Comparison of ENCODE assay signal across 8 cellular contexts in genomic region chr16:87297918-87298631, GRCh38. TPM values are rescaled to one million over a fixed set of nuclear protein-coding genes. Genes with fewer than 3 reads are reported as not detected.
DNase-seq lines count a peak whose midpoint lies in the region; ATAC-seq and TF ChIP-seq lines count a peak whose summit lies in the region.

No MANE protein-coding gene starts in this region.

- WGBS in GM23248 (ENCODE audit: low coverage in 1 of 2, low lambda C conversion rate in 2 of 2, missing lambda C conversion rate in 2 of 2), 2 experiments: 49 to 50% methylated on average over 15 of the region's 15 CpGs
- 64 to 76% methylated on average over 12 to 15 of the region's 15 CpGs for WGBS in endodermal cell (ENCODE audit: insufficient coverage in 1 of 2, insufficient read length in 1 of 2), 2 experiments

- ATAC-seq in natural killer cell: peak; percentile 39 to 61 (median 49)
- ATAC-seq in GM21423 (IDR thresholded peaks at IDR 0.05; ENCODE audit: unreplicated experiment): no peak
- ATAC-seq in HG03108 (IDR thresholded peaks at IDR 0.05; ENCODE audit: unreplicated experiment): no peak

- H3K9ac ChIP-seq in GM23248 (no peak overlapping the region), endodermal cell (ENCODE audit: extremely low read depth, low read length, poor library complexity, severe bottlenecking) (no peak overlapping the region)

- H3K9me2 ChIP-seq in GM23248 (ENCODE audit: insufficient read depth): no peaks in the 10 kb centered on the region

- no peaks in the 10 kb centered on the region for H3K9me3 Mint-ChIP-seq in endodermal cell
- no peaks in the 10 kb centered on the region for H3K9me3 Mint-ChIP-seq in natural killer cell

- no peak overlapping the region for H3K27ac ChIP-seq in GM23248
- H3K27ac ChIP-seq in VCaP: no peak overlapping the region
- no peak overlapping the region for H3K27ac ChIP-seq in endodermal cell (ENCODE audit: low read depth, low read length)

- intact Hi-C loops in natural killer cell (cut with micrococcal nuclease): no loop called here

- no peaks in the 10 kb centered on the region for H3K4me1 ChIP-seq in GM23248 (ENCODE audit: insufficient read depth)
- H3K4me1 ChIP-seq in endodermal cell (ENCODE audit: control insufficient read depth, insufficient read depth, low read length): no peaks in the 10 kb centered on the region

- H3F3A ChIP-seq in GM23248 (ENCODE audit: insufficient read depth): no peaks in the 10 kb centered on the region

- no peaks in the 10 kb centered on the region for H3K79me2 ChIP-seq in GM23248 (ENCODE audit: insufficient read depth)

- no peak overlapping the region for H3K27ac Mint-ChIP-seq in endodermal cell
- H3K27ac Mint-ChIP-seq in natural killer cell: no peak overlapping the region

- H3K36me3 Mint-ChIP-seq in endodermal cell (ENCODE audit: low read depth): peaks cover 6% of the 10 kb centered on the region
- H3K36me3 Mint-ChIP-seq in natural killer cell: no peaks in the 10 kb centered on the region

- POLR2A ChIA-PET in AG04449 (lab: Yijun Ruan, JAX): no interaction called here

- H3K4me3 ChIP-seq in AG04449 (ENCODE audit: low read depth, low read length) (no peak overlapping the region), GM23248 (no peak overlapping the region), endodermal cell (ENCODE audit: low read length) (no peak overlapping the region)

- in situ Hi-C loops in GM23248 (cut with MboI): no loop called here

- H3K4me3 Mint-ChIP-seq in endodermal cell (no peak overlapping the region), natural killer cell (no peak overlapping the region)

- no peak overlapping the region for H2AFZ ChIP-seq in GM23248

- H3K4me1 Mint-ChIP-seq in endodermal cell (peaks cover 1% of the 10 kb centered on the region), natural killer cell (peaks cover 0 to 6% of the 10 kb centered on the region in 2 donors)

- H3K36me3 ChIP-seq in GM23248 (ENCODE audit: low read depth) (no peaks in the 10 kb centered on the region), endodermal cell (ENCODE audit: control insufficient read depth, insufficient read depth, low read length) (no peaks in the 10 kb centered on the region)

- H3K9me3 ChIP-seq in GM23248 (ENCODE audit: low read depth) (no peaks in the 10 kb centered on the region), endodermal cell (ENCODE audit: control insufficient read depth, low read length) (no peaks in the 10 kb centered on the region)

- peak; percentile 66 for TF ChIP-seq CTCF in AG04449 (IDR thresholded peaks at IDR 0.05; ENCODE audit: insufficient read depth, low read length, missing control alignments)
- peak; percentile 40 for TF ChIP-seq CTCF in VCaP (conservative IDR thresholded peaks at IDR 0.05)
- peak; percentile 81 for TF ChIP-seq CTCF in endodermal cell (conservative IDR thresholded peaks at IDR 0.05)
- TF ChIP-seq CTCF in natural killer cell (IDR thresholded peaks at IDR 0.05): peak; percentile 67

- no peak overlapping the region for H3K4me2 ChIP-seq in GM23248 (ENCODE audit: unreplicated experiment)

- CTCF ChIA-PET in AG04449 (lab: Yijun Ruan, JAX): interaction anchor here (0.6 to 6.8 kb wide), 24 partner anchors 8 to 742 kb away, joined by 3 to 43 read pairs (median 4); partner anchors contain the start of gene C16orf95

- no peaks in the 10 kb centered on the region; the same call in 1 of the 2 replicates for H4K20me1 ChIP-seq in GM23248 (ENCODE audit: insufficient read depth)

- H3K27me3 Mint-ChIP-seq in endodermal cell (ENCODE audit: insufficient read depth): no peaks in the 10 kb centered on the region
- no peaks in the 10 kb centered on the region for H3K27me3 Mint-ChIP-seq in natural killer cell (ENCODE audit: low read depth in 2 of 2)

- DNase-seq in AG04449 (ENCODE audit: low read depth, low spot score) (no peak), GM23248 (peak; percentile 54), endodermal cell (peak; percentile 89), natural killer cell (no peak), kidney glomerular epithelial cell (lab: John Stamatoyannopoulos, UW) (no peak)

- H3K27me3 ChIP-seq in GM23248 (replicated peaks; ENCODE audit: insufficient read depth) (no peaks in the 10 kb centered on the region), endodermal cell (ENCODE audit: control insufficient read depth, insufficient read depth, low read length, poor library complexity, severe bottlenecking) (no peaks in the 10 kb centered on the region)

RNA-seq across cellular contexts. Expression of gene C16orf95, which starts 19.1 kb away (rescaled TPM):
- 0.89 and 5.1 TPM in 2 replicates for total RNA-seq in GM23248 (2014; rRNA removed; shearing (Covaris generic))
- 6.3 and 9.2 TPM in 2 replicates for polyA plus RNA-seq in GM23248 (2016; fragmentation: Nextera tagmentation; extraction: Ambion mirVana)
- 1 to 10 TPM; 6.4 to 7.8 TPM for total RNA-seq in endodermal cell
- polyA plus RNA-seq in endodermal cell (2013, experiment 1 of 2): 5.7 TPM
- polyA plus RNA-seq in endodermal cell (2013, experiment 2 of 2): 6.0 TPM
- total RNA-seq in natural killer cell: 1 to 10 TPM; 1.6 to 4.1 (median 2.7) TPM

Comparison
In these comparisons a context has a peak if more than half of its experiments do, and no peak if none do; other contexts are left out.
1. DNase-seq: peak in GM23248 (single experiment) and endodermal cell (single experiment); none in AG04449 (single experiment), natural killer cell (single experiment) and kidney glomerular epithelial cell (single experiment).
2. ATAC-seq: peak in natural killer cell (3 of 3); none in GM21423 (single experiment) and HG03108 (single experiment).
3. Peak in every context shown above with its lines, with median percentiles within 50 percentile points of each other: CTCF ChIP-seq.